ENCODE assay signal across 12 cellular contexts in the genomic region with DNA sequence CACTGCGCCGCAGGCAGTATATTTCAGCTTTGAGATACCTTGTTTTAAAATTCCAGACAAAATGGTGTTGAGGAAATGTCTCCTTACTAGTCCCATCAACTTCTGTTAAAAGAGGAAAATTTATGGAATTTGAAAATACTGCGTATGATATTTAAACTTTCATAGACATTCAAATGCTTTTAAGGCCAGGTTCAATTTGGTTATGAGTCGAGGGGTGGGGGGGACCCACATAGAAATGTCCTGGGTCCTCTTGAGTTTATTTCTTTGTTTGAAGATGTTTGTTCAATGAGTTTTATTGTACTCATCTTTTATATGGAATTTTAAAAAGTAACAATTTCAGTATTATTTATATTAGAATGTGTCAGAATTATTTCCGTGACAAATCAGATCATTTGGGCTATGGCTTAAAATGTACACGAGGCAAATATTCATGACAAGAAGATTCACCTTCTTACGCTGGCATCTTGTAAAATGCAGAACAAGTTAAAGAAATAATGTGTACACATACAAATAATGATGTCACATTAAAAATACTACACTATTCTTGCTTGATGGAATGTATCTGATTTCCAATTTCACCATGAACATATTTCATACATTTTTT. TPM values are rescaled to one million over a fixed set of nuclear protein-coding genes. Genes with fewer than 3 reads are reported as not detected.
DNase-seq lines count a peak whose midpoint lies in the region; ATAC-seq and TF ChIP-seq lines count a peak whose summit lies in the region.
"Had no signal": no experiment of that assay in that cellular context is flagged by ENCODE, and none has a peak within 500 bp of the region (broad histone marks: within the 10 kb centered on the region; RNA-seq: fewer than 3 reads in every experiment).

No MANE protein-coding gene starts in this region.

- peak overlapping the region; percentile 96 for H3K4me3 ChIP-seq in CD8-positive, alpha-beta T cell (ENCODE audit: low read depth, low read length)
- H3K4me3 ChIP-seq in neuron (ENCODE audit: low read length): peak overlapping the region; percentile 50

- no peaks in the 10 kb centered on the region for H3K9me3 Mint-ChIP-seq in CD8-positive, alpha-beta T cell
- H3K9me3 Mint-ChIP-seq in IgD-negative memory B cell (no peaks in the 10 kb centered on the region), brain (peaks cover 0 to 9% (median 0%) of the 10 kb centered on the region in 5 experiments)

- H3K27me3 ChIP-seq in CD8-positive, alpha-beta T cell (ENCODE audit: insufficient read depth, low read length): no peaks in the 10 kb centered on the region
- H3K27me3 ChIP-seq in neuron (ENCODE audit: insufficient read depth, low read length): peaks cover 12% of the 10 kb centered on the region

- H3K4me3 Mint-ChIP-seq in CD8-positive, alpha-beta T cell: peak overlapping the region; percentile 93
- H3K4me3 Mint-ChIP-seq in IgD-negative memory B cell (peak overlapping the region; percentile 95 to 100 (median 100)), brain (peak overlapping the region in 4 of 5 experiments; percentile 28 to 76 (median 54))

- peaks cover 51% of the 10 kb centered on the region for H3K4me1 Mint-ChIP-seq in CD8-positive, alpha-beta T cell (ENCODE audit: low read depth)
- peaks cover 8 to 12% (median 10%) of the 10 kb centered on the region in 3 donors for H3K4me1 Mint-ChIP-seq in IgD-negative memory B cell
- H3K4me1 Mint-ChIP-seq in brain: peaks cover 7% of the 10 kb centered on the region

- H3K36me3 ChIP-seq in CD8-positive, alpha-beta T cell (ENCODE audit: insufficient read depth, low read length): no peaks in the 10 kb centered on the region
- no peaks in the 10 kb centered on the region for H3K36me3 ChIP-seq in neuron (ENCODE audit: insufficient read depth, low read length)

- no peak for ATAC-seq in CD8-positive, alpha-beta T cell
- no peak for ATAC-seq in GM21786 (IDR thresholded peaks at IDR 0.05; ENCODE audit: unreplicated experiment)
- ATAC-seq in GM18519 (IDR thresholded peaks at IDR 0.05; ENCODE audit: low FRiP score, unreplicated experiment): no peak

- H3K27me3 Mint-ChIP-seq in CD8-positive, alpha-beta T cell (ENCODE audit: low read depth): no peaks in the 10 kb centered on the region
- no peaks in the 10 kb centered on the region for H3K27me3 Mint-ChIP-seq in IgD-negative memory B cell
- H3K27me3 Mint-ChIP-seq in brain: peaks cover 58% of the 10 kb centered on the region

- TF ChIP-seq CTCF in CD8-positive, alpha-beta T cell (IDR thresholded peaks at IDR 0.05): no peak
- no peak for TF ChIP-seq CTCF in brain (conservative IDR thresholded peaks at IDR 0.05)

- no peak overlapping the region for H2AFZ ChIP-seq in neuron (ENCODE audit: low read depth, low read length)

- no peaks in the 10 kb centered on the region for H3K9me3 ChIP-seq in CD8-positive, alpha-beta T cell (ENCODE audit: low read length)
- peaks cover 2% of the 10 kb centered on the region for H3K9me3 ChIP-seq in neuron (ENCODE audit: low read length)

- POLR2A ChIA-PET in CD8-positive, alpha-beta T cell (lab: Charles Lee): interaction anchor here (1.1 to 25.1 kb wide), 7 partner anchors 13 to 98 kb away, joined by 4 to 1039 read pairs (median 75); no protein-coding TSS in a partner anchor

- peaks cover 40% of the 10 kb centered on the region for H3K36me3 Mint-ChIP-seq in CD8-positive, alpha-beta T cell
- H3K36me3 Mint-ChIP-seq in IgD-negative memory B cell (peaks cover 7% of the 10 kb centered on the region), brain (no peaks in the 10 kb centered on the region)

- peak overlapping the region; percentile 96 for H3K27ac Mint-ChIP-seq in CD8-positive, alpha-beta T cell
- peak overlapping the region; percentile 80 to 100 (median 97) for H3K27ac Mint-ChIP-seq in IgD-negative memory B cell
- no peak overlapping the region for H3K27ac Mint-ChIP-seq in brain

- intact Hi-C loops in CD8-positive, alpha-beta T cell (cut with DNase I, micrococcal nuclease): loop anchor here (1.0 to 5.0 kb wide), 5 partner anchors 10 to 112 kb away; no protein-coding TSS in a partner anchor

- no peak for DNase-seq in CD8-positive, alpha-beta T cell
- no peak for DNase-seq in NCI-H1105 treated with DMSO at 0.1 percent for 48 hours (lab: John Stamatoyannopoulos, UW)
- DNase-seq: effector CD8-positive, alpha-beta T cell; hippocampal formation; NCI-H1436; SW 1271; trophoblast cell had no signal

- H3K27ac ChIP-seq in CD8-positive, alpha-beta T cell (ENCODE audit: low read depth, low read length): peak overlapping the region; percentile 96

- CTCF ChIA-PET in CD8-positive, alpha-beta T cell (lab: Charles Lee): interaction anchor here (0.6 to 25.1 kb wide), 14 partner anchors 12 to 112 kb away, joined by 3 to 494 read pairs (median 6); no protein-coding TSS in a partner anchor

- H3K4me1 ChIP-seq in CD8-positive, alpha-beta T cell (ENCODE audit: insufficient read depth, low read length): peaks cover 52% of the 10 kb centered on the region
- peaks cover 21% of the 10 kb centered on the region for H3K4me1 ChIP-seq in neuron (ENCODE audit: insufficient read depth, low read length)

RNA-seq across cellular contexts. Expression of gene IKZF1, which starts 1.3 kb away (rescaled TPM):
- 100 to 1,000 TPM; 248 TPM for total RNA-seq in CD8-positive, alpha-beta T cell
- polyA plus RNA-seq in IgD-negative memory B cell (213 TPM), brain (ENCODE audit: insufficient read depth, low read depth, low replicate concordance) (0.42 TPM)

Comparison
In these comparisons a context has a peak if more than half of its experiments do, and no peak if none do; other contexts are left out.
1. H3K27ac Mint-ChIP-seq: peak in CD8-positive, alpha-beta T cell (single experiment) and IgD-negative memory B cell (3 of 3); none in brain (0 of 5).
2. RNA of gene IKZF1, which starts 1.3 kb away (polyA plus RNA-seq): 213 TPM in IgD-negative memory B cell (single experiment); 0.42 TPM in brain (single experiment); every median in the first group is over 100 times any median in the second.
3. Peak in every context shown above with its lines, with median percentiles within 50 percentile points of each other: H3K4me3 Mint-ChIP-seq.